In genomic region chr1:160053548-160054365, GRCh38 we compare ENCODE assay signal across 1 cellular context.
TF ChIP-seq lines count a peak whose summit lies in the region.

No MANE protein-coding gene starts in this region.

TF ChIP-seq in HepG2, 621 proteins besides CTCF, POLR2A, EP300 and RAD21 (continued from another document and continues in another):
- TF ChIP-seq, protein P1, sequence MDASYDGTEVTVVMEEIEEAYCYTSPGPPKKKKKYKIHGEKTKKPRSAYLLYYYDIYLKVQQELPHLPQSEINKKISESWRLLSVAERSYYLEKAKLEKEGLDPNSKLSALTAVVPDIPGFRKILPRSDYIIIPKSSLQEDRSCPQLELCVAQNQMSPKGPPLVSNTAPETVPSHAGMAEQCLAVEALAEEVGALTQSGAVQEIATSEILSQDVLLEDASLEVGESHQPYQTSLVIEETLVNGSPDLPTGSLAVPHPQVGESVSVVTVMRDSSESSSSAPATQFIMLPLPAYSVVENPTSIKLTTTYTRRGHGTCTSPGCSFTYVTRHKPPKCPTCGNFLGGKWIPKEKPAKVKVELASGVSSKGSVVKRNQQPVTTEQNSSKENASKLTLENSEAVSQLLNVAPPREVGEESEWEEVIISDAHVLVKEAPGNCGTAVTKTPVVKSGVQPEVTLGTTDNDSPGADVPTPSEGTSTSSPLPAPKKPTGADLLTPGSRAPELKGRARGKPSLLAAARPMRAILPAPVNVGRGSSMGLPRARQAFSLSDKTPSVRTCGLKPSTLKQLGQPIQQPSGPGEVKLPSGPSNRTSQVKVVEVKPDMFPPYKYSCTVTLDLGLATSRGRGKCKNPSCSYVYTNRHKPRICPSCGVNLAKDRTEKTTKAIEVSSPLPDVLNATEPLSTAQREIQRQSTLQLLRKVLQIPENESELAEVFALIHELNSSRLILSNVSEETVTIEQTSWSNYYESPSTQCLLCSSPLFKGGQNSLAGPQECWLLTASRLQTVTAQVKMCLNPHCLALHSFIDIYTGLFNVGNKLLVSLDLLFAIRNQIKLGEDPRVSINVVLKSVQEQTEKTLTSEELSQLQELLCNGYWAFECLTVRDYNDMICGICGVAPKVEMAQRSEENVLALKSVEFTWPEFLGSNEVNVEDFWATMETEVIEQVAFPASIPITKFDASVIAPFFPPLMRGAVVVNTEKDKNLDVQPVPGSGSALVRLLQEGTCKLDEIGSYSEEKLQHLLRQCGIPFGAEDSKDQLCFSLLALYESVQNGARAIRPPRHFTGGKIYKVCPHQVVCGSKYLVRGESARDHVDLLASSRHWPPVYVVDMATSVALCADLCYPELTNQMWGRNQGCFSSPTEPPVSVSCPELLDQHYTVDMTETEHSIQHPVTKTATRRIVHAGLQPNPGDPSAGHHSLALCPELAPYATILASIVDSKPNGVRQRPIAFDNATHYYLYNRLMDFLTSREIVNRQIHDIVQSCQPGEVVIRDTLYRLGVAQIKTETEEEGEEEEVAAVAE (CRISPR knock-in tag; IDR thresholded peaks at IDR 0.05; ENCODE audit: borderline replicate concordance) = no peak; the same call in 1 of the 2 replicates
- TF ChIP-seq ZNF792 (CRISPR knock-in tag; IDR thresholded peaks at IDR 0.05) (peak; percentile 98), ZBTB42 (CRISPR knock-in tag; IDR thresholded peaks at IDR 0.05) (no peak), KMT2A (CRISPR knock-in tag; IDR thresholded peaks at IDR 0.05) (no peak), ZNF230 (CRISPR knock-in tag; IDR thresholded peaks at IDR 0.05) (0 out of 2 replicates have a peak, but pooled peaks have one; percentile 5), MED8 (CRISPR knock-in tag; IDR thresholded peaks at IDR 0.05; ENCODE audit: insufficient replicate concordance) (peak; percentile 41), MIXL1 (CRISPR knock-in tag; IDR thresholded peaks at IDR 0.05) (0 out of 2 replicates have a peak, but pooled peaks have one; percentile 10), MTF1 (CRISPR knock-in tag; IDR thresholded peaks at IDR 0.05) (no peak), HNRNPH1 (optimal IDR thresholded peaks at IDR 0.05; ENCODE audit: low read depth, low read length) (no peak), GFI1 (CRISPR knock-in tag; IDR thresholded peaks at IDR 0.05; ENCODE audit: borderline replicate concordance) (peak; percentile 94), SUZ12 (IDR thresholded peaks at IDR 0.05; ENCODE audit: low read depth, low read length) (no peak), E2F5 (CRISPR knock-in tag; conservative IDR thresholded peaks at IDR 0.05) (no peak), ZNF20 (CRISPR knock-in tag; IDR thresholded peaks at IDR 0.05) (no peak), SKI (IDR thresholded peaks at IDR 0.05; ENCODE audit: partially characterized antibody) (peak; percentile 77), ZNF350 (CRISPR knock-in tag; IDR thresholded peaks at IDR 0.05; ENCODE audit: borderline replicate concordance, low read depth) (peak; percentile 50; the same call in 1 of the 2 replicates), ATF7 (IDR thresholded peaks at IDR 0.05) (no peak), ATF7 (CRISPR knock-in tag; IDR thresholded peaks at IDR 0.05) (no peak; the same call in 1 of the 2 replicates), ZBTB4 (CRISPR knock-in tag; IDR thresholded peaks at IDR 0.05; ENCODE audit: borderline replicate concordance) (0 out of 2 replicates have a peak, but pooled peaks have one; percentile 41), ZNF878 (CRISPR knock-in tag; IDR thresholded peaks at IDR 0.05) (no peak), GATA4 (IDR thresholded peaks at IDR 0.05; ENCODE audit: borderline replicate concordance, low read depth) (peak; percentile 63; the same call in 1 of the 2 replicates), CEBPG (CRISPR knock-in tag; IDR thresholded peaks at IDR 0.05) (peak; percentile 56), MXI1 (IDR thresholded peaks at IDR 0.05; ENCODE audit: borderline replicate concordance, low read depth, low read length) (no peak), ZNF598 (CRISPR knock-in tag; IDR thresholded peaks at IDR 0.05; ENCODE audit: borderline replicate concordance) (no peak), PHF5A (CRISPR knock-in tag; IDR thresholded peaks at IDR 0.05; ENCODE audit: low read depth, unreplicated experiment) (no peak), SNAPC4 (CRISPR knock-in tag; IDR thresholded peaks at IDR 0.05) (no peak), NONO (IDR thresholded peaks at IDR 0.05) (no peak), NONO (CRISPR knock-in tag; conservative IDR thresholded peaks at IDR 0.05) (peak; percentile 67; the same call in 1 of the 2 replicates), ZNF780A (CRISPR knock-in tag; IDR thresholded peaks at IDR 0.05) (no peak), ZBTB43 (CRISPR knock-in tag; conservative IDR thresholded peaks at IDR 0.05) (peak; percentile 13; the same call in 1 of the 2 replicates), TIGD3 (CRISPR knock-in tag; IDR thresholded peaks at IDR 0.05; ENCODE audit: borderline replicate concordance) (no peak), ZNF510 (CRISPR knock-in tag; IDR thresholded peaks at IDR 0.05; ENCODE audit: low read depth) (no peak), ZNF788 (CRISPR knock-in tag; IDR thresholded peaks at IDR 0.05; ENCODE audit: borderline replicate concordance) (peak; percentile 65; the same call in 1 of the 2 replicates), TARDBP (CRISPR knock-in tag; IDR thresholded peaks at IDR 0.05) (peak; percentile 76), ZNF12 (CRISPR knock-in tag; IDR thresholded peaks at IDR 0.05) (no peak), ZNF33A (CRISPR knock-in tag; IDR thresholded peaks at IDR 0.05; ENCODE audit: borderline replicate concordance) (no peak), RFXANK (CRISPR knock-in tag; IDR thresholded peaks at IDR 0.05) (no peak)
- TF ChIP-seq, protein P2, sequence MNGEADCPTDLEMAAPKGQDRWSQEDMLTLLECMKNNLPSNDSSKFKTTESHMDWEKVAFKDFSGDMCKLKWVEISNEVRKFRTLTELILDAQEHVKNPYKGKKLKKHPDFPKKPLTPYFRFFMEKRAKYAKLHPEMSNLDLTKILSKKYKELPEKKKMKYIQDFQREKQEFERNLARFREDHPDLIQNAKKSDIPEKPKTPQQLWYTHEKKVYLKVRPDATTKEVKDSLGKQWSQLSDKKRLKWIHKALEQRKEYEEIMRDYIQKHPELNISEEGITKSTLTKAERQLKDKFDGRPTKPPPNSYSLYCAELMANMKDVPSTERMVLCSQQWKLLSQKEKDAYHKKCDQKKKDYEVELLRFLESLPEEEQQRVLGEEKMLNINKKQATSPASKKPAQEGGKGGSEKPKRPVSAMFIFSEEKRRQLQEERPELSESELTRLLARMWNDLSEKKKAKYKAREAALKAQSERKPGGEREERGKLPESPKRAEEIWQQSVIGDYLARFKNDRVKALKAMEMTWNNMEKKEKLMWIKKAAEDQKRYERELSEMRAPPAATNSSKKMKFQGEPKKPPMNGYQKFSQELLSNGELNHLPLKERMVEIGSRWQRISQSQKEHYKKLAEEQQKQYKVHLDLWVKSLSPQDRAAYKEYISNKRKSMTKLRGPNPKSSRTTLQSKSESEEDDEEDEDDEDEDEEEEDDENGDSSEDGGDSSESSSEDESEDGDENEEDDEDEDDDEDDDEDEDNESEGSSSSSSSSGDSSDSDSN (CRISPR knock-in tag; IDR thresholded peaks at IDR 0.05) = peak; percentile 39; the same call in 1 of the 2 replicates
- TF ChIP-seq, protein P3, sequence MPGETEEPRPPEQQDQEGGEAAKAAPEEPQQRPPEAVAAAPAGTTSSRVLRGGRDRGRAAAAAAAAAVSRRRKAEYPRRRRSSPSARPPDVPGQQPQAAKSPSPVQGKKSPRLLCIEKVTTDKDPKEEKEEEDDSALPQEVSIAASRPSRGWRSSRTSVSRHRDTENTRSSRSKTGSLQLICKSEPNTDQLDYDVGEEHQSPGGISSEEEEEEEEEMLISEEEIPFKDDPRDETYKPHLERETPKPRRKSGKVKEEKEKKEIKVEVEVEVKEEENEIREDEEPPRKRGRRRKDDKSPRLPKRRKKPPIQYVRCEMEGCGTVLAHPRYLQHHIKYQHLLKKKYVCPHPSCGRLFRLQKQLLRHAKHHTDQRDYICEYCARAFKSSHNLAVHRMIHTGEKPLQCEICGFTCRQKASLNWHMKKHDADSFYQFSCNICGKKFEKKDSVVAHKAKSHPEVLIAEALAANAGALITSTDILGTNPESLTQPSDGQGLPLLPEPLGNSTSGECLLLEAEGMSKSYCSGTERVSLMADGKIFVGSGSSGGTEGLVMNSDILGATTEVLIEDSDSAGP (CRISPR knock-in tag; IDR thresholded peaks at IDR 0.05; ENCODE audit: borderline replicate concordance) = peak; percentile 41; the same call in 1 of the 2 replicates
- TF ChIP-seq, protein P4, sequence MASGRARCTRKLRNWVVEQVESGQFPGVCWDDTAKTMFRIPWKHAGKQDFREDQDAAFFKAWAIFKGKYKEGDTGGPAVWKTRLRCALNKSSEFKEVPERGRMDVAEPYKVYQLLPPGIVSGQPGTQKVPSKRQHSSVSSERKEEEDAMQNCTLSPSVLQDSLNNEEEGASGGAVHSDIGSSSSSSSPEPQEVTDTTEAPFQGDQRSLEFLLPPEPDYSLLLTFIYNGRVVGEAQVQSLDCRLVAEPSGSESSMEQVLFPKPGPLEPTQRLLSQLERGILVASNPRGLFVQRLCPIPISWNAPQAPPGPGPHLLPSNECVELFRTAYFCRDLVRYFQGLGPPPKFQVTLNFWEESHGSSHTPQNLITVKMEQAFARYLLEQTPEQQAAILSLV (CRISPR knock-in tag; IDR thresholded peaks at IDR 0.05; ENCODE audit: borderline replicate concordance) = 0 out of 2 replicates have a peak, but pooled peaks have one; percentile 20
